Comparison of ENCODE assay signal across 2 cellular contexts in the genomic region with DNA sequence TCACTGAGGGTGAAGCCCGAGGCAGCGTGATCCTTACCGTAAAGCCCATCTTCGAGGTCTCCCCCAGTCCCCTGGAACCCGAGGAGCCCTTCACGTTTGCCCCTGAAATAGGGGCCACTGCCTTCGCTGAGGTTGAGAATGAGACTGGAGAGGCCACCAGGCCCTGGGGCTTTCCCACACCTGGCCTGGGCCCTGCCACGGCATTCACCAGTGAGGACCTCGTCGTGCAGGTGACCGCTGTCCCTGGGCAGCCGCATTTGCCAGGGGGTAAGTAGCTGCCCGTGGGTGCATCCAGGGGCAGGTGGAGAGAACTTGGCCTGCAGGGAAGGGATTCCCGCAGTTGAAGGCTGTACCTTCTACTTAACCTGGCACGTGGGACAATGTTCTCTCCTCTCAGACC.
TF ChIP-seq lines count a peak whose summit lies in the region.

No MANE protein-coding gene starts in this region.

TF ChIP-seq in IMR-90, 13 proteins besides CTCF, POLR2A, EP300 and RAD21:
- TF ChIP-seq RFX5 (IDR thresholded peaks at IDR 0.05; ENCODE audit: low read depth, low read length): no peak
- TF ChIP-seq MAFK (IDR thresholded peaks at IDR 0.05; ENCODE audit: low read depth, low read length): no peak
- TF ChIP-seq BHLHE40 (IDR thresholded peaks at IDR 0.05; ENCODE audit: low read depth, low read length): no peak
- no peak for TF ChIP-seq SMC3 (IDR thresholded peaks at IDR 0.05; ENCODE audit: low read depth, low read length)
- TF ChIP-seq CHD1 (IDR thresholded peaks at IDR 0.05; ENCODE audit: low read depth, low read length): no peak
- TF ChIP-seq MXI1 (IDR thresholded peaks at IDR 0.05; ENCODE audit: borderline replicate concordance, low read depth, low read length): no peak
- no peak for TF ChIP-seq RCOR1 (IDR thresholded peaks at IDR 0.05; ENCODE audit: insufficient replicate concordance, low read length)
TF ChIP-seq in IMR-90: peak in this region for 0.

TF ChIP-seq in H1, 55 proteins besides CTCF, POLR2A, EP300 and RAD21:
- TF ChIP-seq MAFK (IDR thresholded peaks at IDR 0.05; ENCODE audit: low read depth, low read length): no peak
- TF ChIP-seq TBP (IDR thresholded peaks at IDR 0.05; ENCODE audit: low read depth, low read length): no peak
- no peak for TF ChIP-seq HDAC6 (IDR thresholded peaks at IDR 0.05; ENCODE audit: low read depth, low read length)
- TF ChIP-seq TAF1 (IDR thresholded peaks at IDR 0.05; ENCODE audit: low read depth, low read length): no peak
- TF ChIP-seq YY1 (IDR thresholded peaks at IDR 0.05; ENCODE audit: low read depth, low read length): no peak
- no peak for TF ChIP-seq ZNF274 (IDR thresholded peaks at IDR 0.05; ENCODE audit: borderline replicate concordance, extremely low read depth, low read length)
- TF ChIP-seq RFX5 (IDR thresholded peaks at IDR 0.05; ENCODE audit: borderline replicate concordance, low read depth, low read length): no peak
- TF ChIP-seq TEAD4 (IDR thresholded peaks at IDR 0.05; ENCODE audit: low read depth, low read length): no peak
- TF ChIP-seq CBX5 (IDR thresholded peaks at IDR 0.05; ENCODE audit: low read depth, low read length): no peak
- TF ChIP-seq FOSL1 (IDR thresholded peaks at IDR 0.05; ENCODE audit: insufficient read depth, low read depth, low read length): no peak
- TF ChIP-seq CBX8 (IDR thresholded peaks at IDR 0.05; ENCODE audit: borderline replicate concordance, low read depth, low read length): no peak
- no peak for TF ChIP-seq PHF8 (conservative IDR thresholded peaks at IDR 0.05; ENCODE audit: low read depth, low read length)
- TF ChIP-seq E2F6 (IDR thresholded peaks at IDR 0.05): no peak
TF ChIP-seq in H1: peak in this region for 0.
